ENCODE assay signal across 12 cellular contexts in the genomic region with DNA sequence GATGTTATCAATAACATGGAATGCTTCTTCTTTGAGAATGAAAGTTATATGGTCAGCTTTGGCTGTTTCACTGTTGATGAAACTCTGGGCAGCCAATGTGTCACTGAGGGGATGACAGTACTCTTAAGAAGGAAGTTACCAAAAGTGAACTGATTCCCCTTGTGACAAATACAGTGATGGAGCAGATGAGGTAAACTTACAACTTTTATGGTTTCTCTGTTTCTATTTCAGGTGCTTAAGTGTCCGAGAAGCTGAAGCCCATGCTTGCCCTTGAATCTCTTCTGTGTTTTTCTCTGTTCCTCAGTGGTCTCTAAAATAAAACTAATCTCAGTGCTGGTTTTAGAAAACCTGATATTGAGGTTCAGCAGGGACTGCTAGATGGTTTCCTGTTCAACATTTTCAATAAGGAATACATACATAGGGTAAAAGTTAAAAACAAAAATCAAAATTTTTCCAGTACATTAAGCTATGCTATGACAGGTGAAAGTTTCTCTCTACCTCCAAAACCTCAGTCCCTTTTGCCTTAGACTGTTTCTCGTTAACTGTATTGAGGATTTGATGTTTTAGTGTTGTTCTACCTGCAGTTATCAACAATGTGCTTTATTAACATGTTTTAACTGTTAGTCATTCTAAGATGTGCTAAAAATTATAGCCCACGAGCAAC.
A peak's percentile ranks its signal among the peaks of the same experiment; 100 is the strongest.
DNase-seq lines count a peak whose midpoint lies in the region; ATAC-seq and TF ChIP-seq lines count a peak whose summit lies in the region.
"Had no signal": no experiment of that assay in that cellular context is flagged by ENCODE, and none has a peak within 500 bp of the region (broad histone marks: within the 10 kb centered on the region; RNA-seq: fewer than 3 reads in every experiment).

No MANE protein-coding gene starts in this region.

- no peak overlapping the region for H3K4me3 Mint-ChIP-seq in activated T-cell treated with anti-CD3 and anti-CD28 coated beads, Interleukin-2, amount 50 U/mL, for 72 hours
- no peak overlapping the region for H3K4me3 Mint-ChIP-seq in effector memory CD8-positive, alpha-beta T cell
- H3K4me3 Mint-ChIP-seq: activated CD4-positive, alpha-beta T cell treated with anti-CD3 and anti-CD28 coated beads, Interleukin-2, amount 10 ng/mL, durations not matched to agents 7 days and 5 days; activated naive CD4-positive, alpha-beta T cell treated with anti-CD3 and anti-CD28 coated beads, Interleukin-2, amount 50 U/mL, for 24 hours had no signal

- peak; percentile 98 for ATAC-seq in HG02588 (IDR thresholded peaks at IDR 0.05; ENCODE audit: unreplicated experiment)
- ATAC-seq in HG03196 (IDR thresholded peaks at IDR 0.05; ENCODE audit: unreplicated experiment) = peak; percentile 99
- no peak for ATAC-seq in activated T-cell treated with anti-CD3 and anti-CD28 coated beads, Interleukin-2, amount 50 U/mL, for 72 hours (replicated peaks in 1 of 2)
- ATAC-seq in effector memory CD8-positive, alpha-beta T cell (replicated peaks) = no peak

- H3K27ac Mint-ChIP-seq in activated T-cell treated with anti-CD3 and anti-CD28 coated beads, Interleukin-2, amount 50 U/mL, for 72 hours = no peak overlapping the region
- no peak overlapping the region for H3K27ac Mint-ChIP-seq in effector memory CD8-positive, alpha-beta T cell
- H3K27ac Mint-ChIP-seq: activated CD4-positive, alpha-beta T cell treated with anti-CD3 and anti-CD28 coated beads, Interleukin-2, amount 10 ng/mL, durations not matched to agents 7 days and 5 days; activated naive CD4-positive, alpha-beta T cell treated with anti-CD3 and anti-CD28 coated beads, Interleukin-2, amount 50 U/mL, for 24 hours had no signal

- H3K9me3 Mint-ChIP-seq in activated T-cell treated with anti-CD3 and anti-CD28 coated beads, Interleukin-2, amount 50 U/mL, for 72 hours = peaks cover 8 to 12% of the 10 kb centered on the region in 2 donors
- peaks cover 10 to 12% of the 10 kb centered on the region in 2 donors for H3K9me3 Mint-ChIP-seq in effector memory CD8-positive, alpha-beta T cell

- no peaks in the 10 kb centered on the region for H3K27me3 Mint-ChIP-seq in activated T-cell treated with anti-CD3 and anti-CD28 coated beads, Interleukin-2, amount 50 U/mL, for 72 hours (ENCODE audit: low read depth)
- H3K27me3 Mint-ChIP-seq in effector memory CD8-positive, alpha-beta T cell = no peaks in the 10 kb centered on the region
- H3K27me3 Mint-ChIP-seq: activated CD4-positive, alpha-beta T cell treated with anti-CD3 and anti-CD28 coated beads, Interleukin-2, amount 10 ng/mL, durations not matched to agents 7 days and 5 days; activated naive CD4-positive, alpha-beta T cell treated with anti-CD3 and anti-CD28 coated beads, Interleukin-2, amount 50 U/mL, for 24 hours had no signal

- peaks cover 0 to 1% of the 10 kb centered on the region in 2 donors for H3K36me3 Mint-ChIP-seq in activated T-cell treated with anti-CD3 and anti-CD28 coated beads, Interleukin-2, amount 50 U/mL, for 72 hours (ENCODE audit: insufficient read depth in 2 of 2)
- no peaks in the 10 kb centered on the region for H3K36me3 Mint-ChIP-seq in effector memory CD8-positive, alpha-beta T cell (ENCODE audit: insufficient read depth)
- H3K36me3 Mint-ChIP-seq: activated naive CD4-positive, alpha-beta T cell treated with anti-CD3 and anti-CD28 coated beads, Interleukin-2, amount 50 U/mL, for 24 hours had no signal

- no peak for TF ChIP-seq CTCF in GM12864 (IDR thresholded peaks at IDR 0.05; ENCODE audit: low read depth, low read length, missing control alignments)

- peak; percentile 87 for DNase-seq in GM12864 (ENCODE audit: low read depth)
- peak; percentile 6 for DNase-seq in GM19240 (ENCODE audit: insufficient read length, low spot score)
- no peak for DNase-seq in activated T-cell treated with anti-CD3 and anti-CD28 coated beads, Interleukin-2, amount 50 U/mL, for 72 hours
- no peak for DNase-seq in foreskin melanocyte
- DNase-seq in H4 (ENCODE audit: low spot score) = no peak
- no peak for DNase-seq in effector memory CD8-positive, alpha-beta T cell
- DNase-seq: ACHN; activated CD4-positive, alpha-beta T cell treated with anti-CD3 and anti-CD28 coated beads, Interleukin-2, amount 10 ng/mL, durations not matched to agents 7 days and 5 days; GM23248 had no signal

- H3K4me3 ChIP-seq in GM12864 (ENCODE audit: low read depth, low read length) = no peak overlapping the region
- H3K4me3 ChIP-seq: GM23248 had no signal

- H3K4me1 Mint-ChIP-seq in activated T-cell treated with anti-CD3 and anti-CD28 coated beads, Interleukin-2, amount 50 U/mL, for 72 hours (ENCODE audit: low read depth) = no peaks in the 10 kb centered on the region
- no peaks in the 10 kb centered on the region for H3K4me1 Mint-ChIP-seq in effector memory CD8-positive, alpha-beta T cell (ENCODE audit: low read depth in 2 of 2)
- H3K4me1 Mint-ChIP-seq: activated CD4-positive, alpha-beta T cell treated with anti-CD3 and anti-CD28 coated beads, Interleukin-2, amount 10 ng/mL, durations not matched to agents 7 days and 5 days; activated naive CD4-positive, alpha-beta T cell treated with anti-CD3 and anti-CD28 coated beads, Interleukin-2, amount 50 U/mL, for 24 hours had no signal

Comparison
In these comparisons a context has a peak if more than half of its experiments do, and no peak if none do; other contexts are left out.
1. DNase-seq: peak in GM12864 (single experiment) and GM19240 (single experiment); none in activated T-cell treated with anti-CD3 and anti-CD28 coated beads, Interleukin-2, amount 50 U/mL, for 72 hours (0 of 2), foreskin melanocyte (single experiment), H4 (single experiment) and effector memory CD8-positive, alpha-beta T cell (0 of 3).
2. ATAC-seq: peak in HG02588 (single experiment) and HG03196 (single experiment); none in activated T-cell treated with anti-CD3 and anti-CD28 coated beads, Interleukin-2, amount 50 U/mL, for 72 hours (0 of 2) and effector memory CD8-positive, alpha-beta T cell (single experiment).